15 cellular contexts compared by ENCODE assay signal in the genomic region with DNA sequence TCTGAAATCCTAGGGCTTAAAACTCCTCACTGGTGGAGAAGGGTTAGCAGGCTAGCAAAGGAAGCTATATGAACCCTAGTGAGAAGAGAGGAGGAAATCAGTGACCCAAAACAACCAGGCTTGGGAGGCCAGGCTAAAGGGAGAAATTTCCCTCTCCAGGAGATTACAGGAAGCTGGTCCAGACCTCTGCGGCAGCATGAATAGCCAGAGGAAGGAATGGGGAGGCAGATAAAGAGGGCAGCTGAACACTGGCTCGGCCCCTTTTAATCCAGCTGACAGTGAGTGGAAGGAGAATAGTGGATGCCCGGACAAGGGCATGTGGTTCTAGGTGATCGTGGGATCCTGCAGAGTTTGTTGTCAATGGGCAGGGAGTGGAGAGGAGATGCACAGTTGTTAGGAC.
DNase-seq lines count a peak whose midpoint lies in the region; ATAC-seq, FAIRE-seq and TF ChIP-seq lines count a peak whose summit lies in the region.
"Had no signal": no experiment of that assay in that cellular context is flagged by ENCODE, and none has a peak within 500 bp of the region (broad histone marks: within the 10 kb centered on the region; RNA-seq: fewer than 3 reads in every experiment).

No MANE protein-coding gene starts in this region.

- no peak overlapping the region; the same call in 1 of the 2 replicates for H2BK20ac ChIP-seq in H1 (ENCODE audit: low read length)

- peaks cover 26% of the 10 kb centered on the region for H3K9me3 Mint-ChIP-seq in GM23338

- no peaks in the 10 kb centered on the region for H3K79me1 ChIP-seq in H1 (ENCODE audit: low read depth, low read length)

- H4K20me1 ChIP-seq in GM23338 (replicated peaks; ENCODE audit: insufficient read depth) (no peaks in the 10 kb centered on the region), H1 (replicated peaks in 1 of 2; ENCODE audit: control insufficient read depth in 1 of 2, insufficient read depth in 2 of 2, low read length in 2 of 2) (no peaks in the 10 kb centered on the region)

- H2BK12ac ChIP-seq in H1 (ENCODE audit: low read depth, low read length), result no peak overlapping the region; the same call in 1 of the 2 replicates

- H2AFZ ChIP-seq in GM23338, result peak overlapping the region; percentile 63; the same call in 1 of the 2 replicates
- peak overlapping the region; percentile 76; the same call in 1 of the 2 replicates for H2AFZ ChIP-seq in H1 (ENCODE audit: low read length)
- peak overlapping the region; percentile 69 for H2AFZ ChIP-seq in neuron (ENCODE audit: low read depth, low read length)

- no peak overlapping the region for H3K23ac ChIP-seq in H1 (ENCODE audit: insufficient read length)

- H2BK120ac ChIP-seq in H1 (replicated peaks; ENCODE audit: low read depth, low read length), result no peak overlapping the region

- H3K9me2 ChIP-seq in GM23338 (ENCODE audit: insufficient read depth), result peaks cover 11% of the 10 kb centered on the region

- H3K14ac ChIP-seq in H1 (ENCODE audit: insufficient read length), result no peak overlapping the region

- ATAC-seq in GM23338 (no peak), lower lobe of right lung (no peak)
- ATAC-seq: K562 had no signal

- 86% methylated on average over 4 of the region's 4 CpGs; no CpG with 5 or more reads in 1 of the 2 experiments for WGBS in H1 (ENCODE audit: extremely low coverage in 1 of 2, insufficient coverage in 1 of 2, insufficient read length in 1 of 2, insufficient replicate concordance in 2 of 2, low coverage in 1 of 2, low lambda C conversion rate in 2 of 2, missing lambda C conversion rate in 1 of 2), 2 experiments
- WGBS in transverse colon (ENCODE audit: low coverage in 1 of 2), 2 donors, result 84% methylated on average over 4 of the region's 4 CpGs; no CpG with 5 or more reads in 1 of the 2 donors

- H3K27me3 ChIP-seq in GM23338 (ENCODE audit: insufficient read depth) (no peaks in the 10 kb centered on the region), WERI-Rb-1 (ENCODE audit: insufficient read depth, low read depth, severe bottlenecking) (no peaks in the 10 kb centered on the region), H1 (replicated peaks in 1 of 4; ENCODE audit: control insufficient read depth in 3 of 4, extremely low read depth in 1 of 4, insufficient read depth in 3 of 4, low read length in 3 of 4) (no peaks in the 10 kb centered on the region), neuron (ENCODE audit: insufficient read depth, low read length) (no peaks in the 10 kb centered on the region), lower lobe of right lung (ENCODE audit: low read depth) (no peaks in the 10 kb centered on the region), transverse colon (no peaks in the 10 kb centered on the region)

- H4K8ac ChIP-seq in H1 (ENCODE audit: extremely low read depth, insufficient read depth, low read length), result no peak overlapping the region

- H4K91ac ChIP-seq in H1 (replicated peaks; ENCODE audit: insufficient read length, low read length), result no peak overlapping the region

- DNase-seq in GM23338 (ENCODE audit: low spot score) (no peak), WERI-Rb-1 (peak; percentile 11), H1 (ENCODE audit: low read depth in 1 of 2, low spot score in 2 of 2) (no peak), lower lobe of right lung (no peak), transverse colon (no peak), hippocampal formation (lab: John Stamatoyannopoulos, UW) (no peak)
- DNase-seq: C1 segment of cervical spinal cord, DMS79 treated with DMSO at 0.1 percent for 48 hours, MV-4-11, NCI-H1417 treated with DMSO at 0.1 percent for 48 hours, NCI-H1930, NCI-H2171, NCI-H774 had no signal

- H3K23me2 ChIP-seq in H1 (ENCODE audit: low read depth, low read length), result no peaks in the 10 kb centered on the region; the same call in 1 of the 2 replicates

- no peak overlapping the region for H2BK5ac ChIP-seq in H1 (ENCODE audit: low read depth, low read length)

- no peak overlapping the region for H3K27ac ChIP-seq in GM23338 (ENCODE audit: low read depth)
- no peak overlapping the region for H3K27ac ChIP-seq in WERI-Rb-1
- H3K27ac ChIP-seq in H1 (ENCODE audit: low read depth, low read length), result no peak overlapping the region
- no peak overlapping the region for H3K27ac ChIP-seq in lower lobe of right lung
- H3K27ac ChIP-seq in transverse colon, result no peak overlapping the region

- H3K79me2 ChIP-seq in GM23338 (replicated peaks; ENCODE audit: insufficient read depth) (no peaks in the 10 kb centered on the region), H1 (ENCODE audit: control insufficient read depth in 1 of 2, insufficient read depth in 2 of 2, low read length in 2 of 2) (no peaks in the 10 kb centered on the region)

- H3K4me1 Mint-ChIP-seq in GM23338, result peaks cover 19% of the 10 kb centered on the region

- POLR2A ChIA-PET in H1 (lab: Charles Lee; ENCODE audit: partially characterized antibody), result no interaction called here

- in situ Hi-C loops in transverse colon (cut with MboI; ENCODE audit: low pct_ligation_motif_present in 1 of 4, low pct_unique_long_range_greater_than_20kb in 1 of 4, low sequenced_read_pairs in 3 of 4), result no loop called here

- no peak for TF ChIP-seq RAD21 in H1 (IDR thresholded peaks at IDR 0.05 in 1 of 2, conservative IDR thresholded peaks at IDR 0.05 in 1 of 2; ENCODE audit: low read depth in 2 of 2, low read length in 2 of 2)

- H3K4me1 ChIP-seq in GM23338 (ENCODE audit: insufficient read depth) (no peaks in the 10 kb centered on the region), H1 (replicated peaks in 1 of 4; ENCODE audit: control insufficient read depth in 3 of 4, insufficient read depth in 4 of 4, low read length in 3 of 4) (peaks cover 0 to 8% (median 4%) of the 10 kb centered on the region in 4 experiments; a peak in 2 of 7 replicates), neuron (ENCODE audit: insufficient read depth, low read length) (peaks cover 31% of the 10 kb centered on the region), lower lobe of right lung (no peaks in the 10 kb centered on the region), transverse colon (no peaks in the 10 kb centered on the region)

- H2AK5ac ChIP-seq in H1 (ENCODE audit: low read depth, low read length), result no peak overlapping the region

- no peak overlapping the region for H3K9ac ChIP-seq in H1 (replicated peaks in 1 of 4; ENCODE audit: extremely low read depth in 1 of 4, low read depth in 3 of 4, low read length in 3 of 4)

- H3K4ac ChIP-seq in H1 (replicated peaks; ENCODE audit: insufficient read length, low read depth, low read length), result no peak overlapping the region

- no peak for TF ChIP-seq CTCF in GM23338 (conservative IDR thresholded peaks at IDR 0.05; ENCODE audit: low read depth in 2 of 2)
- TF ChIP-seq CTCF in WERI-Rb-1 (IDR thresholded peaks at IDR 0.05; ENCODE audit: low read depth, low read length), result no peak
- no peak for TF ChIP-seq CTCF in H1 (IDR thresholded peaks at IDR 0.05; ENCODE audit: control extremely low read depth in 1 of 3, insufficient read depth in 1 of 3, low read depth in 1 of 3, low read length in 3 of 3)
- TF ChIP-seq CTCF in lower lobe of right lung (IDR thresholded peaks at IDR 0.05), result no peak
- TF ChIP-seq CTCF in transverse colon (IDR thresholded peaks at IDR 0.05), result no peak

- no peaks in the 10 kb centered on the region for H3K36me3 ChIP-seq in GM23338 (ENCODE audit: insufficient read depth)
- no peaks in the 10 kb centered on the region for H3K36me3 ChIP-seq in WERI-Rb-1
- no peaks in the 10 kb centered on the region for H3K36me3 ChIP-seq in H1 (ENCODE audit: control insufficient read depth in 2 of 4, insufficient read depth in 4 of 4, low read length in 3 of 4)
- no peaks in the 10 kb centered on the region for H3K36me3 ChIP-seq in neuron (ENCODE audit: insufficient read depth, low read length)
- H3K36me3 ChIP-seq in lower lobe of right lung, result no peaks in the 10 kb centered on the region
- no peaks in the 10 kb centered on the region for H3K36me3 ChIP-seq in transverse colon

- FAIRE-seq in H1 (lab: Jason Lieb, UNC), result no peak
- FAIRE-seq: K562 had no signal

- H3K27me3 Mint-ChIP-seq in GM23338 (ENCODE audit: insufficient read depth, low read depth, poor library complexity), result peaks cover 5% of the 10 kb centered on the region

- H3F3A ChIP-seq in GM23338 (replicated peaks; ENCODE audit: low read depth), result no peaks in the 10 kb centered on the region

- TF ChIP-seq EP300 in H1 (IDR thresholded peaks at IDR 0.05; ENCODE audit: borderline replicate concordance in 1 of 2, low read depth in 2 of 2, low read length in 2 of 2), result no peak
- TF ChIP-seq EP300 in transverse colon (IDR thresholded peaks at IDR 0.05; ENCODE audit: low read depth), result no peak

- no peak overlapping the region for H4K5ac ChIP-seq in H1 (ENCODE audit: insufficient read length, low read depth, low read length)

- H3K56ac ChIP-seq in H1 (replicated peaks; ENCODE audit: insufficient read length, low read depth, low read length), result no peak overlapping the region

- H2BK15ac ChIP-seq in H1 (ENCODE audit: low read length), result peak overlapping the region; percentile 12; the same call in 1 of the 2 replicates

- TF ChIP-seq POLR2A in H1 (IDR thresholded peaks at IDR 0.05; ENCODE audit: control extremely low read depth in 1 of 2, low read depth in 2 of 2, low read length in 2 of 2) (no peak), transverse colon (IDR thresholded peaks at IDR 0.05) (no peak)

- no peak overlapping the region for H3K4me3 Mint-ChIP-seq in GM23338

- H3K9me3 ChIP-seq in WERI-Rb-1 (ENCODE audit: severe bottlenecking) (no peaks in the 10 kb centered on the region), H1 (ENCODE audit: insufficient read depth in 2 of 2, low read depth in 1 of 2, low read length in 1 of 2) (no peaks in the 10 kb centered on the region), neuron (ENCODE audit: low read length) (peaks cover 3% of the 10 kb centered on the region), lower lobe of right lung (no peaks in the 10 kb centered on the region), transverse colon (no peaks in the 10 kb centered on the region)

- H3K27ac Mint-ChIP-seq in GM23338, result no peak overlapping the region

- H3K4me3 ChIP-seq in GM23338 (no peak overlapping the region), WERI-Rb-1 (ENCODE audit: low read depth, low read length) (no peak overlapping the region), H1 (ENCODE audit: extremely low read depth in 1 of 4, insufficient read depth in 2 of 4, low read depth in 3 of 4, low read length in 4 of 4) (no peak overlapping the region), neuron (ENCODE audit: low read length) (no peak overlapping the region), lower lobe of right lung (no peak overlapping the region), transverse colon (no peak overlapping the region)
- H3K4me3 ChIP-seq: K562 had no signal

- no peak overlapping the region for H3K4me2 ChIP-seq in GM23338
- H3K4me2 ChIP-seq in H1 (ENCODE audit: insufficient read depth in 1 of 2, low read depth in 2 of 2, low read length in 2 of 2), result no peak overlapping the region

- CTCF ChIA-PET in H1 (lab: Charles Lee; ENCODE audit: partially characterized antibody), result no interaction called here

- no peak overlapping the region for H3K18ac ChIP-seq in H1 (ENCODE audit: extremely low read depth, low read length)

- H3K36me3 Mint-ChIP-seq in GM23338 (ENCODE audit: low read depth), result peaks cover 21% of the 10 kb centered on the region

- intact Hi-C loops in lower lobe of right lung (cut with DNase I) (no loop called here), transverse colon (cut with DNase I; ENCODE audit: low total_unique reads) (no loop called here)

TF ChIP-seq in GM23338, 12 proteins besides CTCF, POLR2A, EP300 and RAD21 (continues in another document):
- no peak for TF ChIP-seq EZH2 (IDR thresholded peaks at IDR 0.05; ENCODE audit: low read depth, unreplicated experiment)
